ENCODE assay signal across 14 cellular contexts in the genomic region with DNA sequence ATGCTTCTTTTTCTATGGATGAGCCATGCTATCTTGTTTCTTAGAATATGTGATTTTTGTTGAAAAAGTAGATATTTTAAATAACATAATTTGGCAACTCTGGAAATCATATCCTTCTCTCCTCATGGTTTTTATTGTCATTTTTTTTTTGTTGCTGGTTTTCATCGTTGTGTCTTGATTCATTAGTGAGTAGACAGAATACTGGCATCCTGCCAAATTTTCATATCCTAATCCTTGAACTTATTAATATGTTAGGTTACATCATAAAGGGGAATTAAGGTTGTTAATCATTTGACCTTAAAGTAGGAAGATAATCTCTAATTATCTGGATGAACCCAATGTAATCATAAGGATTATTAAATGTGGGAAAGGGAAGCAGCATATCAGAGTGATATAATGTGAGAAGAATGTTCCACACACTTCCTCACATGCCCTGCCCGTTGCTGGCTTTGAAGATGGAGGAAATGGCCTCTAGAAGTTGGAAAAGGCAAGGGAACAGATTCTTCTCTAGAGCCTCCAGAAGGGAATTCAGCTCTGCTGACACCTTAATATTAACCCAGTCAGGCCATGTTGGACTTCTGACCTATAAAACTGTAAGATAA.
DNase-seq lines count a peak whose midpoint lies in the region; TF ChIP-seq lines count a peak whose summit lies in the region.
"Had no signal": no experiment of that assay in that cellular context is flagged by ENCODE, and none has a peak within 500 bp of the region (broad histone marks: within the 10 kb centered on the region; RNA-seq: fewer than 3 reads in every experiment).

No MANE protein-coding gene starts in this region.

- no peaks in the 10 kb centered on the region for H3K4me1 ChIP-seq in liver (ENCODE audit: control insufficient read depth in 4 of 4, insufficient read depth in 4 of 4, low read length in 3 of 4)
- H3K4me1 ChIP-seq: stomach had no signal

- H3K4me3 ChIP-seq in liver (ENCODE audit: low read depth in 1 of 3, low read length in 3 of 3) = no peak overlapping the region
- H3K4me3 ChIP-seq in H7 (ENCODE audit: insufficient read depth, low read depth, low read length) = no peak overlapping the region
- H3K4me3 ChIP-seq: GM23338, stomach had no signal

- H3K9me3 ChIP-seq in liver (ENCODE audit: control insufficient read depth in 4 of 4, low read length in 3 of 4) = no peaks in the 10 kb centered on the region

- TF ChIP-seq RAD21 in liver (IDR thresholded peaks at IDR 0.05) = no peak

- peaks cover 0 to 3% (median 0%) of the 10 kb centered on the region in 4 donors for H3K36me3 ChIP-seq in liver (ENCODE audit: control insufficient read depth in 4 of 4, insufficient read depth in 3 of 4, low read depth in 1 of 4, low read length in 3 of 4)
- H3K36me3 ChIP-seq in H7 (replicated peaks; ENCODE audit: control insufficient read depth, insufficient read depth, low read length) = no peaks in the 10 kb centered on the region
- H3K36me3 ChIP-seq: stomach had no signal

- no peak for TF ChIP-seq CTCF in liver (IDR thresholded peaks at IDR 0.05; ENCODE audit: low read depth, low read length, missing input control)

- 47% methylated on average over 2 of the region's 2 CpGs for WGBS in liver

- no peak overlapping the region for H3K9ac ChIP-seq in liver (ENCODE audit: low read depth in 1 of 2, low read length in 2 of 2)

- DNase-seq in EL = peak; percentile 53
- peak; percentile 25 for DNase-seq in M059J (ENCODE audit: low read depth)
- DNase-seq in dermis blood vessel endothelial cell = peak; percentile 13
- no peak for DNase-seq in stimulated activated CD4-positive, alpha-beta T cell treated with anti-CD3 and anti-CD28 coated beads, Interleukin-4, amount 100 ng/mL, for 24 hours
- no peak for DNase-seq in retina
- DNase-seq in H7 = no peak
- no peak for DNase-seq in activated naive CD4-positive, alpha-beta T cell treated with anti-CD3 and anti-CD28 coated beads, Interleukin-2, amount 50 U/mL, for 16 hours
- DNase-seq: activated CD4-positive, alpha-beta T cell treated with anti-CD3 and anti-CD28 coated beads, Interleukin-2, amount 10 ng/mL, durations not matched to agents 7 days and 5 days; activated T-cell treated with anti-CD3 and anti-CD28 coated beads, Interleukin-2, amount 50 U/mL, for 48 hours; anterior cingulate cortex; CD4-positive, CD25-positive, alpha-beta regulatory T cell; stomach had no signal

- no peak overlapping the region for H3K27ac ChIP-seq in liver (ENCODE audit: low read depth in 1 of 2, low read length in 2 of 2)
- H3K27ac ChIP-seq: stomach had no signal

- H3K27me3 ChIP-seq in liver (ENCODE audit: control insufficient read depth in 4 of 4, insufficient read depth in 4 of 4, low read length in 3 of 4) (no peaks in the 10 kb centered on the region), H7 (ENCODE audit: control insufficient read depth, insufficient read depth, low read length) (no peaks in the 10 kb centered on the region)
- H3K27me3 ChIP-seq: stomach had no signal

TF ChIP-seq in liver, 16 proteins besides CTCF, POLR2A, EP300 and RAD21:
- TF ChIP-seq NR2F2 (IDR thresholded peaks at IDR 0.05) (peak; percentile 38), TAF1 (conservative IDR thresholded peaks at IDR 0.05) (no peak)
TF ChIP-seq in liver: peak in this region for 1.

Comparison
In these comparisons a context has a peak if more than half of its experiments do, and no peak if none do; other contexts are left out.
1. DNase-seq: peak in EL (single experiment), M059J (single experiment) and dermis blood vessel endothelial cell (single experiment); none in stimulated activated CD4-positive, alpha-beta T cell treated with anti-CD3 and anti-CD28 coated beads, Interleukin-4, amount 100 ng/mL, for 24 hours (single experiment), retina (single experiment), H7 (single experiment) and activated naive CD4-positive, alpha-beta T cell treated with anti-CD3 and anti-CD28 coated beads, Interleukin-2, amount 50 U/mL, for 16 hours (single experiment).